20 cellular contexts compared by ENCODE assay signal in genomic region chr3:133376805-133377204, GRCh38. TPM values are rescaled to one million over a fixed set of nuclear protein-coding genes. Genes with fewer than 3 reads are reported as not detected.
DNase-seq lines count a peak whose midpoint lies in the region; ATAC-seq and TF ChIP-seq lines count a peak whose summit lies in the region.
"Had no signal": no experiment of that assay in that cellular context is flagged by ENCODE, and none has a peak within 500 bp of the region (broad histone marks: within the 10 kb centered on the region; RNA-seq: fewer than 3 reads in every experiment).

No MANE protein-coding gene starts in this region.

- no peaks in the 10 kb centered on the region for H3K27me3 Mint-ChIP-seq in activated T-helper 17 cell treated with anti-CD3 and anti-CD28 coated beads, Interleukin-2, amount 50 U/mL, for 72 hours
- H3K27me3 Mint-ChIP-seq in activated CD8-positive, alpha-beta memory T cell treated with anti-CD3 and anti-CD28 coated beads, Interleukin-2, amount 10 ng/mL, durations not matched to agents 7 days and 5 days, result no peaks in the 10 kb centered on the region

- H3K4me3 ChIP-seq in kidney epithelial cell (ENCODE audit: low read depth, low read length), result no peak overlapping the region
- H3K4me3 ChIP-seq: body of pancreas, ovary, smooth muscle cell, upper lobe of left lung had no signal

- no peaks in the 10 kb centered on the region for H3K4me1 Mint-ChIP-seq in activated T-helper 17 cell treated with anti-CD3 and anti-CD28 coated beads, Interleukin-2, amount 50 U/mL, for 72 hours
- no peaks in the 10 kb centered on the region for H3K4me1 Mint-ChIP-seq in activated CD8-positive, alpha-beta memory T cell treated with anti-CD3 and anti-CD28 coated beads, Interleukin-2, amount 10 ng/mL, durations not matched to agents 7 days and 5 days
- H3K4me1 Mint-ChIP-seq: CD4-positive, alpha-beta memory T cell; stimulated activated naive B cell treated with anti-CD40 and anti-IgM and Interleukin-4, amounts not matched to agents 10 μg/mL and 1 μg/mL and 100 μg/mL, for 72 hours had no signal

- peak; percentile 9 for TF ChIP-seq CTCF in kidney epithelial cell (IDR thresholded peaks at IDR 0.05; ENCODE audit: insufficient read depth, low read length, poor library complexity, severe bottlenecking)

- DNase-seq in NCI-H526 (lab: John Stamatoyannopoulos, UW) (peak; percentile 14 to 30), NCI-H526 treated with DMSO at 0.1 percent for 48 hours (lab: John Stamatoyannopoulos, UW) (no peak), Kasumi-1 (lab: John Stamatoyannopoulos, UW) (peak; percentile 3 to 4), UCSD-AML1 (lab: John Stamatoyannopoulos, UW; ENCODE audit: unreplicated experiment) (peak; percentile 21), kidney epithelial cell (ENCODE audit: low read depth) (no peak), RKO (ENCODE audit: low spot score) (no peak)
- DNase-seq in activated CD8-positive, alpha-beta memory T cell treated with anti-CD3 and anti-CD28 coated beads, Interleukin-2, amount 10 ng/mL, durations not matched to agents 7 days and 5 days, result no peak
- DNase-seq: activated CD4-positive, alpha-beta T cell treated with anti-CD3 and anti-CD28 coated beads for 1 hour; activated naive CD4-positive, alpha-beta T cell treated with anti-CD3 and anti-CD28 coated beads, Interleukin-2, amount 50 U/mL, for 16 hours; body of pancreas; CD4-positive, alpha-beta memory T cell; NCI-H345; ovary; stimulated activated naive B cell treated with anti-CD40 and anti-IgM and Interleukin-4, amounts not matched to agents 10 μg/mL and 1 μg/mL and 100 μg/mL, for 72 hours; T-helper 1 cell had no signal

- H3K27ac Mint-ChIP-seq in activated T-helper 17 cell treated with anti-CD3 and anti-CD28 coated beads, Interleukin-2, amount 50 U/mL, for 72 hours, result no peak overlapping the region
- no peak overlapping the region for H3K27ac Mint-ChIP-seq in activated CD8-positive, alpha-beta memory T cell treated with anti-CD3 and anti-CD28 coated beads, Interleukin-2, amount 10 ng/mL, durations not matched to agents 7 days and 5 days
- H3K27ac Mint-ChIP-seq: CD4-positive, alpha-beta memory T cell; stimulated activated naive B cell treated with anti-CD40 and anti-IgM and Interleukin-4, amounts not matched to agents 10 μg/mL and 1 μg/mL and 100 μg/mL, for 72 hours had no signal

- H3K36me3 ChIP-seq in kidney epithelial cell (ENCODE audit: control insufficient read depth, insufficient read depth, low read length), result no peaks in the 10 kb centered on the region
- H3K36me3 ChIP-seq: ovary had no signal

- CTCF ChIA-PET in activated CD8-positive, alpha-beta memory T cell treated with anti-CD3 and anti-CD28 coated beads, Interleukin-2, amount 10 ng/mL, durations not matched to agents 7 days and 5 days (lab: Charles Lee), result interaction anchor here (2.7 kb wide), 1 partner anchor 11 kb away, joined by 5 read pairs; no protein-coding TSS in a partner anchor

- H3K36me3 Mint-ChIP-seq in activated T-helper 17 cell treated with anti-CD3 and anti-CD28 coated beads, Interleukin-2, amount 50 U/mL, for 72 hours (ENCODE audit: low read depth), result no peaks in the 10 kb centered on the region
- no peaks in the 10 kb centered on the region for H3K36me3 Mint-ChIP-seq in activated CD8-positive, alpha-beta memory T cell treated with anti-CD3 and anti-CD28 coated beads, Interleukin-2, amount 10 ng/mL, durations not matched to agents 7 days and 5 days
- H3K36me3 Mint-ChIP-seq: CD4-positive, alpha-beta memory T cell; stimulated activated naive B cell treated with anti-CD40 and anti-IgM and Interleukin-4, amounts not matched to agents 10 μg/mL and 1 μg/mL and 100 μg/mL, for 72 hours had no signal

- no peaks in the 10 kb centered on the region for H3K27me3 ChIP-seq in kidney epithelial cell (ENCODE audit: control insufficient read depth, insufficient read depth, low read length)
- H3K27me3 ChIP-seq: body of pancreas, ovary, upper lobe of left lung had no signal

- no peak overlapping the region for H3K4me3 Mint-ChIP-seq in activated T-helper 17 cell treated with anti-CD3 and anti-CD28 coated beads, Interleukin-2, amount 50 U/mL, for 72 hours
- no peak overlapping the region for H3K4me3 Mint-ChIP-seq in activated CD8-positive, alpha-beta memory T cell treated with anti-CD3 and anti-CD28 coated beads, Interleukin-2, amount 10 ng/mL, durations not matched to agents 7 days and 5 days
- H3K4me3 Mint-ChIP-seq: CD4-positive, alpha-beta memory T cell; stimulated activated naive B cell treated with anti-CD40 and anti-IgM and Interleukin-4, amounts not matched to agents 10 μg/mL and 1 μg/mL and 100 μg/mL, for 72 hours had no signal

- ATAC-seq in activated T-helper 17 cell treated with anti-CD3 and anti-CD28 coated beads, Interleukin-2, amount 50 U/mL, for 72 hours (replicated peaks), result no peak
- no peak for ATAC-seq in activated CD8-positive, alpha-beta memory T cell treated with anti-CD3 and anti-CD28 coated beads, Interleukin-2, amount 10 ng/mL, durations not matched to agents 7 days and 5 days
- ATAC-seq: body of pancreas had no signal

- no peaks in the 10 kb centered on the region for H3K9me3 Mint-ChIP-seq in activated T-helper 17 cell treated with anti-CD3 and anti-CD28 coated beads, Interleukin-2, amount 50 U/mL, for 72 hours
- no peaks in the 10 kb centered on the region for H3K9me3 Mint-ChIP-seq in activated CD8-positive, alpha-beta memory T cell treated with anti-CD3 and anti-CD28 coated beads, Interleukin-2, amount 10 ng/mL, durations not matched to agents 7 days and 5 days (ENCODE audit: low read depth)
- H3K9me3 Mint-ChIP-seq: CD4-positive, alpha-beta memory T cell; stimulated activated naive B cell treated with anti-CD40 and anti-IgM and Interleukin-4, amounts not matched to agents 10 μg/mL and 1 μg/mL and 100 μg/mL, for 72 hours had no signal

RNA-seq across cellular contexts. Expression of gene BFSP2, which starts 23.1 kb away (rescaled TPM):
- total RNA-seq in kidney epithelial cell, result 0.96 TPM in 1 of 2 replicates, not detected in the other
- 1 to 10 TPM in 1 of 2 donors, not detected in 1; 1.0 TPM for total RNA-seq in activated T-helper 17 cell treated with anti-CD3 and anti-CD28 coated beads, Interleukin-2, amount 50 U/mL, for 72 hours
- total RNA-seq in activated CD8-positive, alpha-beta memory T cell treated with anti-CD3 and anti-CD28 coated beads, Interleukin-2, amount 10 ng/mL, durations not matched to agents 7 days and 5 days, result 1 to 10 TPM; 1.2 to 2.1 TPM
- total RNA-seq: body of pancreas; CD4-positive, alpha-beta memory T cell; G401; liver; ovary; smooth muscle cell had no signal

Comparison
In these comparisons a context has a peak if more than half of its experiments do, and no peak if none do; other contexts are left out.
1. DNase-seq: peak in NCI-H526 (2 of 2), Kasumi-1 (2 of 2) and UCSD-AML1 (single experiment); none in NCI-H526 treated with DMSO at 0.1 percent for 48 hours (single experiment), kidney epithelial cell (single experiment), RKO (single experiment) and activated CD8-positive, alpha-beta memory T cell treated with anti-CD3 and anti-CD28 coated beads, Interleukin-2, amount 10 ng/mL, durations not matched to agents 7 days and 5 days (single experiment).